ENCODE assay signal across 20 cellular contexts in genomic region chrX:45818913-45819312, GRCh38.
A peak's percentile ranks its signal among the peaks of the same experiment; 100 is the strongest.
DNase-seq lines count a peak whose midpoint lies in the region; ATAC-seq and TF ChIP-seq lines count a peak whose summit lies in the region.
"Had no signal": no experiment of that assay in that cellular context is flagged by ENCODE, and none has a peak within 500 bp of the region (broad histone marks: within the 10 kb centered on the region; RNA-seq: fewer than 3 reads in every experiment).

No MANE protein-coding gene starts in this region.

- H3K36me3 Mint-ChIP-seq in activated CD8-positive, alpha-beta T cell treated with anti-CD3 and anti-CD28 coated beads for 36 hours (ENCODE audit: low read depth), result peaks cover 54% of the 10 kb centered on the region
- peaks cover 20% of the 10 kb centered on the region for H3K36me3 Mint-ChIP-seq in activated CD8-positive, alpha-beta T cell treated with anti-CD3 and anti-CD28 coated beads, Interleukin-2, amount 10 ng/mL, durations not matched to agents 7 days and 5 days (ENCODE audit: low read depth)
- peaks cover 12 to 47% of the 10 kb centered on the region in 2 donors for H3K36me3 Mint-ChIP-seq in activated naive CD4-positive, alpha-beta T cell treated with anti-CD3 and anti-CD28 coated beads, Interleukin-2, amount 50 U/mL, for 72 hours
- H3K36me3 Mint-ChIP-seq in activated T-helper 2 cell treated with anti-CD3 and anti-CD28 coated beads, Interferon-gamma antibody, Interleukin-2, Interleukin-4, amounts not matched to agents 10 μg/mL and 5 μg/mL and 100 μg/mL, durations not matched to agents 14 hours and 24 hours and 36 hours (ENCODE audit: low read depth), result peaks cover 85% of the 10 kb centered on the region
- H3K36me3 Mint-ChIP-seq in stimulated activated naive CD8-positive, alpha-beta T cell treated with anti-CD3 and anti-CD28 coated beads, Interleukin-15, Interleukin-2, amounts not matched to agents 100 ng/mL and 50 ng/mL, for 24 hours (ENCODE audit: low read depth), result peaks cover 78% of the 10 kb centered on the region
- H3K36me3 Mint-ChIP-seq: CD14-positive monocyte had no signal

- ATAC-seq in activated CD8-positive, alpha-beta T cell treated with anti-CD3 and anti-CD28 coated beads for 36 hours, result peak; percentile 30
- no peak for ATAC-seq in activated CD8-positive, alpha-beta T cell treated with anti-CD3 and anti-CD28 coated beads, Interleukin-2, amount 10 ng/mL, durations not matched to agents 7 days and 5 days
- ATAC-seq in activated naive CD4-positive, alpha-beta T cell treated with anti-CD3 and anti-CD28 coated beads, Interleukin-2, amount 50 U/mL, for 72 hours, result peak; percentile 18 to 84
- no peak for ATAC-seq in GM18861 (IDR thresholded peaks at IDR 0.05; ENCODE audit: unreplicated experiment)
- ATAC-seq: Panc1 had no signal

- DNase-seq in activated CD8-positive, alpha-beta T cell treated with anti-CD3 and anti-CD28 coated beads for 36 hours, result no peak
- DNase-seq in activated CD8-positive, alpha-beta T cell treated with anti-CD3 and anti-CD28 coated beads, Interleukin-2, amount 10 ng/mL, durations not matched to agents 7 days and 5 days, result no peak
- no peak for DNase-seq in activated naive CD4-positive, alpha-beta T cell treated with anti-CD3 and anti-CD28 coated beads, Interleukin-2, amount 50 U/mL, for 72 hours (ENCODE audit: low spot score in 2 of 2)
- DNase-seq in activated naive CD4-positive, alpha-beta T cell (lab: John Stamatoyannopoulos, UW), result no peak
- no peak for DNase-seq in activated T-helper 2 cell treated with anti-CD3 and anti-CD28 coated beads, Interferon-gamma antibody, Interleukin-2, Interleukin-4, amounts not matched to agents 10 μg/mL and 5 μg/mL and 100 μg/mL, durations not matched to agents 14 hours and 24 hours and 36 hours (ENCODE audit: low spot score)
- no peak for DNase-seq in AML-193 (lab: John Stamatoyannopoulos, UW)
- DNase-seq: EL, GF-D8, Karpas-422, NCI-H1417, NCI-H1694 treated with DMSO at 0.1 percent for 48 hours, NCI-H2081 treated with DMSO at 0.1 percent for 48 hours, NCI-H2171 treated with DMSO at 0.1 percent for 48 hours, NCI-H524 treated with DMSO at 0.1 percent for 48 hours, NCI-H82 had no signal

- CTCF ChIA-PET in activated CD8-positive, alpha-beta T cell treated with anti-CD3 and anti-CD28 coated beads for 36 hours (lab: Charles Lee), result no interaction called here
- CTCF ChIA-PET in activated CD8-positive, alpha-beta T cell treated with anti-CD3 and anti-CD28 coated beads, Interleukin-2, amount 10 ng/mL, durations not matched to agents 7 days and 5 days (lab: Charles Lee), result interaction anchor here (1.3 kb wide), 1 partner anchor 17 kb away, joined by 4 read pairs; no protein-coding TSS in a partner anchor

- intact Hi-C loops in activated CD8-positive, alpha-beta T cell treated with anti-CD3 and anti-CD28 coated beads for 36 hours (cut with micrococcal nuclease), result no loop called here
- intact Hi-C loops in activated T-helper 2 cell treated with anti-CD3 and anti-CD28 coated beads, Interferon-gamma antibody, Interleukin-2, Interleukin-4, amounts not matched to agents 10 μg/mL and 5 μg/mL and 100 μg/mL, durations not matched to agents 14 hours and 24 hours and 36 hours (cut with micrococcal nuclease), result loop anchor here (1.0 kb wide), 1 partner anchor 11 kb away; no protein-coding TSS in a partner anchor

- peak overlapping the region; percentile 68 for H3K27ac Mint-ChIP-seq in activated CD8-positive, alpha-beta T cell treated with anti-CD3 and anti-CD28 coated beads for 36 hours
- no peak overlapping the region for H3K27ac Mint-ChIP-seq in activated CD8-positive, alpha-beta T cell treated with anti-CD3 and anti-CD28 coated beads, Interleukin-2, amount 10 ng/mL, durations not matched to agents 7 days and 5 days
- H3K27ac Mint-ChIP-seq in activated naive CD4-positive, alpha-beta T cell treated with anti-CD3 and anti-CD28 coated beads, Interleukin-2, amount 50 U/mL, for 72 hours, result peak overlapping the region; percentile 81 to 86
- peak overlapping the region; percentile 85 for H3K27ac Mint-ChIP-seq in activated T-helper 2 cell treated with anti-CD3 and anti-CD28 coated beads, Interferon-gamma antibody, Interleukin-2, Interleukin-4, amounts not matched to agents 10 μg/mL and 5 μg/mL and 100 μg/mL, durations not matched to agents 14 hours and 24 hours and 36 hours
- peak overlapping the region; percentile 91 for H3K27ac Mint-ChIP-seq in stimulated activated naive CD8-positive, alpha-beta T cell treated with anti-CD3 and anti-CD28 coated beads, Interleukin-15, Interleukin-2, amounts not matched to agents 100 ng/mL and 50 ng/mL, for 24 hours
- H3K27ac Mint-ChIP-seq: B cell had no signal

- H3K9me3 Mint-ChIP-seq in activated CD8-positive, alpha-beta T cell treated with anti-CD3 and anti-CD28 coated beads for 36 hours, result peaks cover 3% of the 10 kb centered on the region
- no peaks in the 10 kb centered on the region for H3K9me3 Mint-ChIP-seq in activated CD8-positive, alpha-beta T cell treated with anti-CD3 and anti-CD28 coated beads, Interleukin-2, amount 10 ng/mL, durations not matched to agents 7 days and 5 days (ENCODE audit: insufficient read depth)
- H3K9me3 Mint-ChIP-seq in activated naive CD4-positive, alpha-beta T cell treated with anti-CD3 and anti-CD28 coated beads, Interleukin-2, amount 50 U/mL, for 72 hours, result peaks cover 0 to 3% of the 10 kb centered on the region in 2 donors
- peaks cover 5% of the 10 kb centered on the region for H3K9me3 Mint-ChIP-seq in activated T-helper 2 cell treated with anti-CD3 and anti-CD28 coated beads, Interferon-gamma antibody, Interleukin-2, Interleukin-4, amounts not matched to agents 10 μg/mL and 5 μg/mL and 100 μg/mL, durations not matched to agents 14 hours and 24 hours and 36 hours
- no peaks in the 10 kb centered on the region for H3K9me3 Mint-ChIP-seq in stimulated activated naive CD8-positive, alpha-beta T cell treated with anti-CD3 and anti-CD28 coated beads, Interleukin-15, Interleukin-2, amounts not matched to agents 100 ng/mL and 50 ng/mL, for 24 hours

- H3K4me1 Mint-ChIP-seq in activated CD8-positive, alpha-beta T cell treated with anti-CD3 and anti-CD28 coated beads for 36 hours (ENCODE audit: low read depth), result peaks cover 45% of the 10 kb centered on the region
- H3K4me1 Mint-ChIP-seq in activated CD8-positive, alpha-beta T cell treated with anti-CD3 and anti-CD28 coated beads, Interleukin-2, amount 10 ng/mL, durations not matched to agents 7 days and 5 days (ENCODE audit: low read depth), result peaks cover 3% of the 10 kb centered on the region
- peaks cover 37% of the 10 kb centered on the region for H3K4me1 Mint-ChIP-seq in activated T-helper 2 cell treated with anti-CD3 and anti-CD28 coated beads, Interferon-gamma antibody, Interleukin-2, Interleukin-4, amounts not matched to agents 10 μg/mL and 5 μg/mL and 100 μg/mL, durations not matched to agents 14 hours and 24 hours and 36 hours (ENCODE audit: low read depth)
- H3K4me1 Mint-ChIP-seq in stimulated activated naive CD8-positive, alpha-beta T cell treated with anti-CD3 and anti-CD28 coated beads, Interleukin-15, Interleukin-2, amounts not matched to agents 100 ng/mL and 50 ng/mL, for 24 hours (ENCODE audit: low read depth), result peaks cover 65% of the 10 kb centered on the region
- H3K4me1 Mint-ChIP-seq: B cell, CD14-positive monocyte had no signal

- POLR2A ChIA-PET in activated CD8-positive, alpha-beta T cell treated with anti-CD3 and anti-CD28 coated beads for 36 hours (lab: Charles Lee), result interaction anchor here (2.1 kb wide), 1 partner anchor 10 kb away, joined by 5 read pairs; no protein-coding TSS in a partner anchor
- POLR2A ChIA-PET in activated CD8-positive, alpha-beta T cell treated with anti-CD3 and anti-CD28 coated beads, Interleukin-2, amount 10 ng/mL, durations not matched to agents 7 days and 5 days (lab: Charles Lee), result no interaction called here

- no peaks in the 10 kb centered on the region for H3K27me3 Mint-ChIP-seq in activated CD8-positive, alpha-beta T cell treated with anti-CD3 and anti-CD28 coated beads for 36 hours
- H3K27me3 Mint-ChIP-seq in activated CD8-positive, alpha-beta T cell treated with anti-CD3 and anti-CD28 coated beads, Interleukin-2, amount 10 ng/mL, durations not matched to agents 7 days and 5 days (ENCODE audit: low read depth), result no peaks in the 10 kb centered on the region
- no peaks in the 10 kb centered on the region for H3K27me3 Mint-ChIP-seq in activated T-helper 2 cell treated with anti-CD3 and anti-CD28 coated beads, Interferon-gamma antibody, Interleukin-2, Interleukin-4, amounts not matched to agents 10 μg/mL and 5 μg/mL and 100 μg/mL, durations not matched to agents 14 hours and 24 hours and 36 hours (ENCODE audit: low read depth)
- H3K27me3 Mint-ChIP-seq in stimulated activated naive CD8-positive, alpha-beta T cell treated with anti-CD3 and anti-CD28 coated beads, Interleukin-15, Interleukin-2, amounts not matched to agents 100 ng/mL and 50 ng/mL, for 24 hours, result no peaks in the 10 kb centered on the region
- H3K27me3 Mint-ChIP-seq: B cell had no signal

- no peak for TF ChIP-seq CTCF in activated CD8-positive, alpha-beta T cell treated with anti-CD3 and anti-CD28 coated beads for 36 hours (IDR thresholded peaks at IDR 0.05)

- no peak overlapping the region for H3K4me3 Mint-ChIP-seq in activated CD8-positive, alpha-beta T cell treated with anti-CD3 and anti-CD28 coated beads for 36 hours
- H3K4me3 Mint-ChIP-seq in activated CD8-positive, alpha-beta T cell treated with anti-CD3 and anti-CD28 coated beads, Interleukin-2, amount 10 ng/mL, durations not matched to agents 7 days and 5 days, result no peak overlapping the region
- H3K4me3 Mint-ChIP-seq in activated T-helper 2 cell treated with anti-CD3 and anti-CD28 coated beads, Interferon-gamma antibody, Interleukin-2, Interleukin-4, amounts not matched to agents 10 μg/mL and 5 μg/mL and 100 μg/mL, durations not matched to agents 14 hours and 24 hours and 36 hours (ENCODE audit: low read depth), result peak overlapping the region; percentile 13
- H3K4me3 Mint-ChIP-seq in stimulated activated naive CD8-positive, alpha-beta T cell treated with anti-CD3 and anti-CD28 coated beads, Interleukin-15, Interleukin-2, amounts not matched to agents 100 ng/mL and 50 ng/mL, for 24 hours, result peak overlapping the region; percentile 45
- H3K4me3 Mint-ChIP-seq: B cell, CD14-positive monocyte had no signal

Comparison
In these comparisons a context has a peak if more than half of its experiments do, and no peak if none do; other contexts are left out.
1. ATAC-seq: peak in activated CD8-positive, alpha-beta T cell treated with anti-CD3 and anti-CD28 coated beads for 36 hours (single experiment) and activated naive CD4-positive, alpha-beta T cell treated with anti-CD3 and anti-CD28 coated beads, Interleukin-2, amount 50 U/mL, for 72 hours (2 of 2); none in activated CD8-positive, alpha-beta T cell treated with anti-CD3 and anti-CD28 coated beads, Interleukin-2, amount 10 ng/mL, durations not matched to agents 7 days and 5 days (single experiment) and GM18861 (single experiment).
2. H3K4me3 Mint-ChIP-seq: peak in activated T-helper 2 cell treated with anti-CD3 and anti-CD28 coated beads, Interferon-gamma antibody, Interleukin-2, Interleukin-4, amounts not matched to agents 10 μg/mL and 5 μg/mL and 100 μg/mL, durations not matched to agents 14 hours and 24 hours and 36 hours (single experiment) and stimulated activated naive CD8-positive, alpha-beta T cell treated with anti-CD3 and anti-CD28 coated beads, Interleukin-15, Interleukin-2, amounts not matched to agents 100 ng/mL and 50 ng/mL, for 24 hours (single experiment); none in activated CD8-positive, alpha-beta T cell treated with anti-CD3 and anti-CD28 coated beads for 36 hours (single experiment) and activated CD8-positive, alpha-beta T cell treated with anti-CD3 and anti-CD28 coated beads, Interleukin-2, amount 10 ng/mL, durations not matched to agents 7 days and 5 days (single experiment).